In the genomic region with DNA sequence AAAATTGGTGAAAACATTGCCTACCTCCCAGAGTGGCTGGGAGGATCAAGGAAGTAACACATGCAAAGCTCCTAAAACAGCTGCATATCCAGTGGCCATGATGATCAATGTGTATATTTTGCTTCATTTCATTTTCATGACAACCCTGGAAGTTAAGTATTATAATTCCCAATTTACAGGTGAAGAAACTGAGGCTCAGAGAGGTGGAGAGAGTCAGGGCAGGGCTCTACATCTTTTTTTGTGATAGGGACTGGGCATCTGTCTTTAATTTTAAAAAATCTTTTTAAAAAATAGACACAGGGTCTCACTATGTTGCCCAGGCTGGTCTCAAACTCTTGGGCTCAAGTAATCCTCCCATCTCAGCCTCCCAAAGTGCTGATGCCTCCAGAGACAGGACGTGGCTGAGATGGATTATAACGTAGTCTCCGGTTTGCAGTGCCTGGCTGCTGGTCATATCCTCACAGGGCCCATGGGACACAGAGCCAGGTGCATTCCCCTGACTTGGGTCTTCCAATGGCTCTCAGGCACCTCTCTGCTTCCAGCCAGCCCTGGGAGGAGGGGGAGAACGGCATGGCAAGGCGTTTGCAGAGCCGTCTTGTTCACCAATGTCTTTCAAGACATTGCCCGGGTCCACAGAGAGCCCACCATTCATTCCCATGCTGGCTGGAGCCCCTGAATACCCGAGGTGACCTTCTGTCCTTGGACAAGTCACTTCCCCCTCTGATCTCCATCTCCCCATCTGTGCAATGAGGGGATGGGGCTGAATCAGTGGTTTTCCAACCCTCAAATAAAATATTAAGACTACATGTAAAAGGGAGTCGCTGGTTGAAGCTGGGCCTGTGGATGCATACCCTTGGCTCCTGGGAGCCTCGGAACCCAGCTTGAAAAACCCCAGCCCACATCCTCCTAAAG, we compare ENCODE assay signal across 30 cellular contexts. TPM values are rescaled to one million over a fixed set of nuclear protein-coding genes. Genes with fewer than 3 reads are reported as not detected.
DNase-seq lines count a peak whose midpoint lies in the region; ATAC-seq, FAIRE-seq and TF ChIP-seq lines count a peak whose summit lies in the region.
"Had no signal": no experiment of that assay in that cellular context is flagged by ENCODE, and none has a peak within 500 bp of the region (broad histone marks: within the 10 kb centered on the region; RNA-seq: fewer than 3 reads in every experiment).

No MANE protein-coding gene starts in this region.

- H3K4me3 ChIP-seq in Caco-2 (ENCODE audit: low read depth, low read length), result peak overlapping the region; percentile 4; the same call in 1 of the 2 replicates
- peak overlapping the region; percentile 33 to 60 for H3K4me3 ChIP-seq in duodenal mucosa (ENCODE audit: low read depth in 1 of 2, low read length in 2 of 2)
- H3K4me3 ChIP-seq in liver (ENCODE audit: low read depth in 1 of 3, low read length in 3 of 3), result peak overlapping the region; percentile 58 to 81 (median 73)
- H3K4me3 ChIP-seq: BLaER1, SJCRH30 had no signal

- H3K9ac ChIP-seq in duodenal mucosa (ENCODE audit: low read depth in 1 of 2, low read length in 2 of 2) (peak overlapping the region; percentile 54 to 73), liver (ENCODE audit: low read depth in 1 of 2, low read length in 2 of 2) (peak overlapping the region; percentile 44 to 97)
- H3K9ac ChIP-seq: BLaER1 had no signal

- H3K27ac Mint-ChIP-seq in Caco-2 (ENCODE audit: unreplicated experiment), result peak overlapping the region; percentile 78
- peak overlapping the region; percentile 75 for H3K27ac Mint-ChIP-seq in progenitor cell of endocrine pancreas
- H3K27ac Mint-ChIP-seq in CD4-positive, alpha-beta T cell, result no peak overlapping the region
- H3K27ac Mint-ChIP-seq: CD4-positive, CD25-positive, alpha-beta regulatory T cell had no signal

- no peak for FAIRE-seq in D721Med (lab: Jason Lieb, UNC)
- FAIRE-seq: GM12892, GM19239, H1 had no signal

- peaks cover 72% of the 10 kb centered on the region for H3K4me1 ChIP-seq in Caco-2
- peaks cover 47 to 55% of the 10 kb centered on the region in 2 donors for H3K4me1 ChIP-seq in duodenal mucosa (ENCODE audit: control insufficient read depth in 1 of 2, insufficient read depth in 2 of 2, low read length in 2 of 2)
- H3K4me1 ChIP-seq in liver (ENCODE audit: control insufficient read depth in 4 of 4, insufficient read depth in 4 of 4, low read length in 3 of 4), result peaks cover 15 to 77% (median 55%) of the 10 kb centered on the region in 4 donors
- H3K4me1 ChIP-seq: BLaER1, SJCRH30 had no signal

- peaks cover 51% of the 10 kb centered on the region for H3K4me1 Mint-ChIP-seq in Caco-2 (ENCODE audit: low read depth, unreplicated experiment)
- H3K4me1 Mint-ChIP-seq in progenitor cell of endocrine pancreas (ENCODE audit: low read depth), result peaks cover 11% of the 10 kb centered on the region
- H3K4me1 Mint-ChIP-seq in CD4-positive, alpha-beta T cell (ENCODE audit: low read depth), result no peaks in the 10 kb centered on the region
- H3K4me1 Mint-ChIP-seq: CD4-positive, CD25-positive, alpha-beta regulatory T cell had no signal

- TSS peak; percentile 36 for BruUV-seq in Caco-2 (replicated peaks; lab: Mats Ljungman, UMichigan)

- H3K27me3 ChIP-seq in Caco-2 (replicated peaks; ENCODE audit: control insufficient read depth, insufficient read depth, low read length) (no peaks in the 10 kb centered on the region), duodenal mucosa (ENCODE audit: control insufficient read depth in 1 of 2, insufficient read depth in 2 of 2, low read length in 2 of 2) (no peaks in the 10 kb centered on the region), liver (ENCODE audit: control insufficient read depth in 4 of 4, insufficient read depth in 4 of 4, low read length in 3 of 4) (no peaks in the 10 kb centered on the region)
- no peaks in the 10 kb centered on the region for H3K27me3 ChIP-seq in CD4-positive, alpha-beta T cell (ENCODE audit: control insufficient read depth, insufficient read depth, low read length)
- H3K27me3 ChIP-seq: BLaER1 had no signal

- H3K27me3 Mint-ChIP-seq in Caco-2 (ENCODE audit: insufficient read depth, unreplicated experiment) (no peaks in the 10 kb centered on the region), progenitor cell of endocrine pancreas (no peaks in the 10 kb centered on the region)
- peaks cover 5% of the 10 kb centered on the region for H3K27me3 Mint-ChIP-seq in CD4-positive, alpha-beta T cell

- intact Hi-C loops in Caco-2 (cut with micrococcal nuclease; ENCODE audit: unreplicated experiment), result loop anchor here (1.0 to 5.0 kb wide), 7 partner anchors 8 to 183 kb away; partner anchors contain the start of genes HNF4A, OSER1 and SERINC3
- intact Hi-C loops in CD4-positive, alpha-beta T cell (cut with DNase I, micrococcal nuclease), result no loop called here

- POLR2A ChIA-PET in Caco-2 (lab: Charles Lee), result interaction anchor here (0.6 to 2.0 kb wide), 9 partner anchors 10 to 1541 kb away, joined by 3 to 21 read pairs (median 5); partner anchors contain the start of genes HNF4A and TTPAL
- POLR2A ChIA-PET in CD4-positive, alpha-beta T cell (lab: Charles Lee), result no interaction called here

- H3K4me3 Mint-ChIP-seq in Caco-2 (ENCODE audit: unreplicated experiment) (peak overlapping the region; percentile 47), progenitor cell of endocrine pancreas (ENCODE audit: low read depth) (no peak overlapping the region)
- H3K4me3 Mint-ChIP-seq in CD4-positive, alpha-beta T cell, result no peak overlapping the region
- H3K4me3 Mint-ChIP-seq: CD4-positive, CD25-positive, alpha-beta regulatory T cell had no signal

- H3K9me3 ChIP-seq in Caco-2 (no peaks in the 10 kb centered on the region), duodenal mucosa (ENCODE audit: control insufficient read depth in 1 of 2, low read length in 2 of 2) (no peaks in the 10 kb centered on the region), liver (ENCODE audit: control insufficient read depth in 4 of 4, low read length in 3 of 4) (no peaks in the 10 kb centered on the region)
- no peaks in the 10 kb centered on the region for H3K9me3 ChIP-seq in CD4-positive, alpha-beta T cell (ENCODE audit: control insufficient read depth, low read length)
- H3K9me3 ChIP-seq: BLaER1, SJCRH30 had no signal

- DNase-seq in Caco-2, result peak; percentile 63 to 73
- DNase-seq in progenitor cell of endocrine pancreas (ENCODE audit: low spot score, unreplicated experiment), result no peak
- DNase-seq in NCI-H2227 (lab: John Stamatoyannopoulos, UW; ENCODE audit: unreplicated experiment), result no peak
- DNase-seq in D721Med (ENCODE audit: insufficient read length, low spot score), result no peak
- no peak for DNase-seq in CD4-positive, alpha-beta T cell
- DNase-seq: CD4-positive, CD25-positive, alpha-beta regulatory T cell; COR-L47; DMS79 treated with DMSO at 0.1 percent for 48 hours; Karpas-422; NCI-H1105; NCI-H1436 treated with DMSO at 0.1 percent for 48 hours; NCI-H2107; NCI-H446; NCI-H524 treated with DMSO at 0.1 percent for 48 hours; NCI-H82; NK-92 treated with Interleukin-12 subunit alpha and Interleukin-12 subunit beta, amount 100 ng/mL, for 24 hours; PC-3; SJCRH30 had no signal

- 32% methylated on average over 10 of the region's 10 CpGs for WGBS in liver

- no peak for TF ChIP-seq RAD21 in liver (IDR thresholded peaks at IDR 0.05)

- ATAC-seq in HG02678 (IDR thresholded peaks at IDR 0.05; ENCODE audit: unreplicated experiment), result no peak
- ATAC-seq in CD4-positive, alpha-beta T cell (ENCODE audit: poor library complexity), result no peak
- ATAC-seq: HCT116, PC-3, SK-N-SH treated with all-trans-retinoic acid at 6 μM for 48 hours had no signal

- H3K36me3 ChIP-seq in Caco-2 (ENCODE audit: control insufficient read depth, insufficient read depth, low read length) (peaks cover 14% of the 10 kb centered on the region), duodenal mucosa (ENCODE audit: control insufficient read depth in 1 of 2, insufficient read depth in 2 of 2, low read length in 2 of 2) (peaks cover 0 to 16% of the 10 kb centered on the region in 2 donors), liver (ENCODE audit: control insufficient read depth in 4 of 4, insufficient read depth in 3 of 4, low read depth in 1 of 4, low read length in 3 of 4) (peaks cover 0 to 7% (median 3%) of the 10 kb centered on the region in 4 donors)
- H3K36me3 ChIP-seq: BLaER1, SJCRH30 had no signal

- H3K27ac ChIP-seq in duodenal mucosa (ENCODE audit: low read depth, low read length), result peak overlapping the region; percentile 40
- H3K27ac ChIP-seq in liver (ENCODE audit: low read depth in 1 of 2, low read length in 2 of 2), result peak overlapping the region; percentile 91 to 93
- H3K27ac ChIP-seq in CD4-positive, alpha-beta T cell (ENCODE audit: low read depth, low read length), result no peak overlapping the region
- H3K27ac ChIP-seq: BLaER1, HL-60, SJCRH30 had no signal

- TF ChIP-seq CTCF in Caco-2 (IDR thresholded peaks at IDR 0.05; ENCODE audit: insufficient read depth in 1 of 2, low read depth in 1 of 2, low read length in 1 of 2, severe bottlenecking in 1 of 2, unreplicated experiment in 1 of 2), result no peak
- TF ChIP-seq CTCF in liver (IDR thresholded peaks at IDR 0.05; ENCODE audit: low read depth, low read length, missing input control), result no peak
- TF ChIP-seq CTCF in progenitor cell of endocrine pancreas (IDR thresholded peaks at IDR 0.05; ENCODE audit: unreplicated experiment), result no peak
- TF ChIP-seq CTCF in D721Med (IDR thresholded peaks at IDR 0.05; ENCODE audit: insufficient read depth, missing control alignments), result no peak
- no peak for TF ChIP-seq CTCF in CD4-positive, alpha-beta T cell (IDR thresholded peaks at IDR 0.05)

- H3K9me3 Mint-ChIP-seq in Caco-2 (ENCODE audit: unreplicated experiment) (no peaks in the 10 kb centered on the region), progenitor cell of endocrine pancreas (ENCODE audit: low read depth) (no peaks in the 10 kb centered on the region)
- no peaks in the 10 kb centered on the region for H3K9me3 Mint-ChIP-seq in CD4-positive, alpha-beta T cell
- H3K9me3 Mint-ChIP-seq: CD4-positive, CD25-positive, alpha-beta regulatory T cell had no signal

- CTCF ChIA-PET in Caco-2 (lab: Charles Lee), result interaction anchor here (0.5 to 3.7 kb wide), 23 partner anchors 10 to 217 kb away, joined by 3 to 47 read pairs (median 3); partner anchors contain the start of genes FITM2, HNF4A and TTPAL
- CTCF ChIA-PET in CD4-positive, alpha-beta T cell (lab: Charles Lee), result no interaction called here

- H3K36me3 Mint-ChIP-seq in Caco-2 (ENCODE audit: insufficient read depth, unreplicated experiment), result peaks cover 67% of the 10 kb centered on the region
- peaks cover 2% of the 10 kb centered on the region for H3K36me3 Mint-ChIP-seq in progenitor cell of endocrine pancreas (ENCODE audit: insufficient read depth)
- H3K36me3 Mint-ChIP-seq in CD4-positive, alpha-beta T cell (ENCODE audit: low read depth), result no peaks in the 10 kb centered on the region
- H3K36me3 Mint-ChIP-seq: CD4-positive, CD25-positive, alpha-beta regulatory T cell had no signal

TF ChIP-seq in liver, 16 proteins besides CTCF, POLR2A, EP300 and RAD21 (continues in another document):
- no peak for TF ChIP-seq JUND (IDR thresholded peaks at IDR 0.05)

RNA-seq across cellular contexts. Expression of gene HNF4A, which starts 38.4 kb away (rescaled TPM):
- total RNA-seq in Caco-2 (2022), result 256 and 292 TPM in 2 replicates
- total RNA-seq in liver, result 100 to 1,000 TPM in 1 of 2 donors, 10 to 100 TPM in 1; 51.7 to 171 TPM
- 100 to 1,000 TPM in 1 of 2 donors, 10 to 100 TPM in 1; 52.3 to 120 TPM for polyA plus RNA-seq in liver
- total RNA-seq in progenitor cell of endocrine pancreas, result 71.1 and 72.9 TPM in 2 replicates
- not detected for total RNA-seq in CD4-positive, alpha-beta T cell
- total RNA-seq: A172; CD4-positive, CD25-positive, alpha-beta regulatory T cell; H1; PC-3; SJCRH30 had no signal
- polyA plus RNA-seq: AG04450; CD4-positive, CD25-positive, alpha-beta regulatory T cell had no signal

RNA-seq across cellular contexts. Expression of gene R3HDML, which starts 57.0 kb away (rescaled TPM):
- total RNA-seq in Caco-2 (2022), result not detected in 2 replicates
- total RNA-seq in liver, result not detected
- polyA plus RNA-seq in liver, result not detected
- total RNA-seq in progenitor cell of endocrine pancreas, result not detected in 2 replicates
- not detected for total RNA-seq in CD4-positive, alpha-beta T cell
- total RNA-seq: A172; CD4-positive, CD25-positive, alpha-beta regulatory T cell; H1; PC-3; SJCRH30 had no signal
- polyA plus RNA-seq: AG04450; CD4-positive, CD25-positive, alpha-beta regulatory T cell; H1 had no signal

Comparison
In these comparisons a context has a peak if more than half of its experiments do, and no peak if none do; other contexts are left out.
1. DNase-seq: peak in Caco-2 (2 of 2); none in progenitor cell of endocrine pancreas (single experiment), NCI-H2227 (single experiment), D721Med (single experiment) and CD4-positive, alpha-beta T cell (0 of 10).
2. H3K4me3 ChIP-seq: peak in every context shown above with its lines; median percentile 73 in liver; 46 in duodenal mucosa; 4 in Caco-2.
3. RNA of gene HNF4A, which starts 38.4 kb away (total RNA-seq): 256 to 292 TPM in Caco-2, 51.7 to 171 TPM in liver and 71.1 to 72.9 TPM in progenitor cell of endocrine pancreas; not detected in CD4-positive, alpha-beta T cell; every median in the first group is over 10 times any median in the second.